In the genomic region with DNA sequence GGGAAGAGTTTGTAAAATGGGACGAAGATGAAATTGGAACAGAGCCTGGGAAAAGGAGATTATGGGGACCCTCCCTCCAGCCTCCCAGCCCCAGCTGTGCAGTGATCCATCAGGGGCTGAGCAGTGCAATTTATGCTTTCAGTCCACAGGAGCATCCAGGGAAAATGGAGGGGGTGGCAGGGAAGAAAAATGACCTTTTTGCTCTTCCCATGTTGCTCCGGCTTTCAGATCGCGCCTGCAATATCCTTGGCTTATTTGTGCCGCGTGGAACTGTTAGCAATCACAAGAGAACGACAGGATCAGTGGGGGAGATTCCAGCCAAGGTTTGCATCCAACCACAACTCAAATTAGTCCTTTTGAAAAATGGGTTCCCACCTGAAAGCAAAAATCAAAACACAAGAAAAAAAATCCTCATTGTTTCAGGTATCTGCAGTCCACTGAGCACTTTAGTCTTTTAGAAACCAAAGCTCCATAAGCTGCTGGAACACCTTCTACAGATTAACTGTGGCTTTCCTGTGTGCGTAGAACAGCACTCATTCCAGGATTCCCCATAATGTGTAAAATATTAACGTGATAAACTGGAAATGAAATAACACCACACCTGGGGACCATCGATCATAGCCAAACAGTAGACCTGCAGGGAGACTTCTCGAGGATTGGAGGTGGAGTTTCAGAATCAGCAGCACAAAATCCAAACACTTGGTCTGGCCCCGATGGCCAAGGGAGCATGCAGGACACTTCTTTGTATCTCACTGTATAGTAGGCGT, we compare ENCODE assay signal across 25 cellular contexts.
"Had no signal": no experiment of that assay in that cellular context is flagged by ENCODE, and none has a peak within 500 bp of the region (broad histone marks: within the 10 kb centered on the region; RNA-seq: fewer than 3 reads in every experiment).

No MANE protein-coding gene starts in this region.

- H3K4me3 ChIP-seq: colonic mucosa, esophagus squamous epithelium, gastrocnemius medialis, heart right ventricle, left lung, lower lobe of right lung, mucosa of descending colon had no signal

- H3K27me3 ChIP-seq: colonic mucosa had no signal

- H3K36me3 ChIP-seq: colonic mucosa, esophagus squamous epithelium, gastrocnemius medialis, heart right ventricle, left lung, lower lobe of right lung had no signal

- H3K9me3 ChIP-seq: colonic mucosa, esophagus squamous epithelium, gastrocnemius medialis, left lung, lower lobe of right lung, mucosa of descending colon had no signal

- H3K4me3 Mint-ChIP-seq: dendritic cell treated with granulocyte-macrophage colony-stimulating factor and Interleukin-4, amounts not matched to agents 40 ng/mL and 50 ng/mL, for 4 days; effector memory CD8-positive, alpha-beta T cell; endodermal cell; mesothelial cell of epicardium; naive B cell had no signal

- H3K4me1 Mint-ChIP-seq: endodermal cell had no signal

- H3K9me3 Mint-ChIP-seq: dendritic cell treated with granulocyte-macrophage colony-stimulating factor and Interleukin-4, amounts not matched to agents 40 ng/mL and 50 ng/mL, for 4 days; effector memory CD8-positive, alpha-beta T cell; endodermal cell; mesothelial cell of epicardium; naive B cell had no signal

- H3K4me1 ChIP-seq: colonic mucosa, esophagus squamous epithelium, gastrocnemius medialis, left lung, lower lobe of right lung had no signal

- H3K36me3 Mint-ChIP-seq: mesothelial cell of epicardium, naive B cell had no signal

- DNase-seq: colonic mucosa; cortex of kidney; effector CD8-positive, alpha-beta T cell; effector memory CD8-positive, alpha-beta T cell; endodermal cell; erythroblast; esophagus squamous epithelium; foreskin fibroblast; foreskin melanocyte; gastrocnemius medialis; glutamatergic neuron; head of caudate nucleus; heart right ventricle; hippocampal formation; left cardiac atrium; left lung; left ventricle myocardium superior; lower lobe of right lung; mesenchymal stem cell; mucosa of descending colon; naive B cell had no signal

- H3K27ac ChIP-seq: colonic mucosa, epithelial cell of prostate, esophagus squamous epithelium, gastrocnemius medialis, heart right ventricle, left lung, lower lobe of right lung had no signal

- ATAC-seq: effector memory CD8-positive, alpha-beta T cell; esophagus mucosa; gastrocnemius medialis; heart right ventricle; left cardiac atrium; left lung; left ventricle myocardium superior; lower lobe of right lung; mucosa of descending colon had no signal

- H3K27ac Mint-ChIP-seq: dendritic cell treated with granulocyte-macrophage colony-stimulating factor and Interleukin-4, amounts not matched to agents 40 ng/mL and 50 ng/mL, for 4 days; effector memory CD8-positive, alpha-beta T cell; endodermal cell; mesothelial cell of epicardium; naive B cell had no signal
